8 cellular contexts compared by ENCODE assay signal in the genomic region with DNA sequence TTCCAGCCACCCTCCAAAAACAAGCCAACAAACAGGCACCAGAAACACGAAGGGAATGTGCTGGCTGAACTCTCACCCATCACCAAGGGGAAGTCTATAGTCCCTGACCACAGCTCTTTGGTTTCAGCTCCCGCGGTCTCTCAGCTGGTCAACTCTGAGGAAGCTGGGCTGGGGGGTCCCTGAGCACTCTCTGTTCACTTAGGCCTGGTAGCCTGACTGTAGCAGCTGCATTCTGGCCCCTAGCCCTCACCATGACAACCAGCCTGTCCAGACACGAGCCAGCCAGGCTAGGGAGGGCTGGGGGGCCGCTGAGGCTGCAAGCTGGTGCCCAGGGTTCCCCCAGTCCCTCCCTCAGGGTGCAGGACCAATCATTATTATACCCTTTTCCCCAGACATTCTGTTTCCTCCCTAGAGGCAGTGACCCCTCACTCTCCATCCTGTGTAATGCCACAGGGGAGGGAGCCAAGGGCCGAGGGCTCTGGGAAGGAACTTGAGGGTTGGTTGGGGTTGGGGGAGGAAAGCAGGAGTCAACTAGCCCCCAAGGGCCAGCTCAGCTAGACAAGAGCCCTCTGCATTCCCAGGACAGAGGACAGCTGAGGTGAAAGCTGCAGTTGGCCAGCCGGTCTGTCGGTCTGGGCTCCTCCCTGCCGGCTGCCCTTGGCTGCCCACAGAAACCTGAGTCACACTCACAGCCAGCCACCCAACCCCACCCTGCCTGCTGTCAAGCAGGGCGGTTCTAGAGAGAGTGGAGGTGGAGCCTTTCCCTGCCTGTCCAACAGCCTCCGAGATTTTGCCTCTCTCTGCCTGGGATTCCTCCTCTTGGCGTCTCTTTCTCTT.
A peak's percentile ranks its signal among the peaks of the same experiment; 100 is the strongest.
DNase-seq lines count a peak whose midpoint lies in the region; ATAC-seq and TF ChIP-seq lines count a peak whose summit lies in the region.

No MANE protein-coding gene starts in this region.

- in situ Hi-C loops in GM13977 (cut with MboI; ENCODE audit: low pct_unique_long_range_greater_than_20kb, low sequenced_read_pairs, unreplicated experiment) (no loop called here), astrocyte of the spinal cord (cut with HindIII; ENCODE audit: low sequenced_read_pairs) (no loop called here)

- no peak overlapping the region for H3K4me3 ChIP-seq in astrocyte of the spinal cord (ENCODE audit: low read depth, low read length)
- H3K4me3 ChIP-seq in retinal pigment epithelial cell (ENCODE audit: low read length): peak overlapping the region; percentile 9

- ATAC-seq in HG02885 (IDR thresholded peaks at IDR 0.05; ENCODE audit: poor library complexity, unreplicated experiment): peak; percentile 53

- DNase-seq in GM13977 (ENCODE audit: low spot score) (peak; percentile 84), NCI-H187 treated with DMSO at 0.1 percent for 48 hours (lab: John Stamatoyannopoulos, UW) (peak; percentile 55), T-helper 22 cell (ENCODE audit: low read depth) (peak; percentile 68), astrocyte of the spinal cord (ENCODE audit: low read depth, low spot score) (peak; percentile 97), hippocampal formation (lab: John Stamatoyannopoulos, UW) (peak; percentile 70 to 75), retinal pigment epithelial cell (ENCODE audit: low read depth) (peak; percentile 81), GM19240 (ENCODE audit: insufficient read length, low spot score) (no peak)

- no peak for TF ChIP-seq CTCF in GM13977 (IDR thresholded peaks at IDR 0.05; ENCODE audit: extremely low read depth, insufficient read depth, missing control alignments)
- no peak for TF ChIP-seq CTCF in astrocyte of the spinal cord (IDR thresholded peaks at IDR 0.05; ENCODE audit: low read depth, low read length)
- TF ChIP-seq CTCF in retinal pigment epithelial cell (conservative IDR thresholded peaks at IDR 0.05; ENCODE audit: low read depth, low read length): no peak
